Comparison of ENCODE assay signal across 9 cellular contexts in genomic region chr20:46552460-46553420, GRCh38. TPM values are rescaled to one million over a fixed set of nuclear protein-coding genes. Genes with fewer than 3 reads are reported as not detected.
A peak's percentile ranks its signal among the peaks of the same experiment; 100 is the strongest.
DNase-seq lines count a peak whose midpoint lies in the region; ATAC-seq and TF ChIP-seq lines count a peak whose summit lies in the region.
"Had no signal": no experiment of that assay in that cellular context is flagged by ENCODE, and none has a peak within 500 bp of the region (broad histone marks: within the 10 kb centered on the region; RNA-seq: fewer than 3 reads in every experiment).

No MANE protein-coding gene starts in this region.

- H3K27me3 ChIP-seq in BLaER1 treated with 17β-estradiol and CSF1 and Interleukin-3, amounts not matched to agents 10 nM and 100 nM = peaks cover 0 to 20% (median 0%) of the 10 kb centered on the region in 11 experiments; a peak in 4 of 22 replicates
- H3K27me3 ChIP-seq in HL-60 (ENCODE audit: insufficient read depth, poor library complexity, severe bottlenecking) (no peaks in the 10 kb centered on the region), SK-N-SH (ENCODE audit: insufficient read depth) (no peaks in the 10 kb centered on the region; the same call in 1 of the 2 replicates)

- intact Hi-C loops in activated T-helper 2 cell treated with anti-CD3 and anti-CD28 coated beads, Interferon-gamma antibody, Interleukin-2, Interleukin-4, amounts not matched to agents 10 μg/mL and 5 μg/mL and 100 μg/mL, durations not matched to agents 14 hours and 24 hours and 36 hours (cut with micrococcal nuclease) = loop anchor here (1.0 to 2.0 kb wide), 2 partner anchors 7 to 440 kb away; no protein-coding TSS in a partner anchor

- peak overlapping the region in 9 of 11 experiments; percentile 26 to 74 (median 64); a peak in 17 of 22 replicates for H3K9ac ChIP-seq in BLaER1 treated with 17β-estradiol and CSF1 and Interleukin-3, amounts not matched to agents 10 nM and 100 nM
- H3K9ac ChIP-seq in SK-N-SH = no peak overlapping the region

- 55% methylated on average over 4 of the region's 4 CpGs for WGBS in SK-N-SH (ENCODE audit: low lambda C conversion rate)

- peak overlapping the region; percentile 78 to 96 (median 87) for H3K4me2 ChIP-seq in BLaER1 treated with 17β-estradiol and CSF1 and Interleukin-3, amounts not matched to agents 10 nM and 100 nM
- no peak overlapping the region for H3K4me2 ChIP-seq in SK-N-SH

- TF ChIP-seq RAD21 in SK-N-SH (IDR thresholded peaks at IDR 0.05; ENCODE audit: low read length) = no peak

- peak overlapping the region in 6 of 10 experiments; percentile 6 to 38 (median 20); a peak in 6 of 20 replicates for H3K4me3 ChIP-seq in BLaER1 treated with 17β-estradiol and CSF1 and Interleukin-3, amounts not matched to agents 10 nM and 100 nM
- no peak overlapping the region for H3K4me3 ChIP-seq in HL-60 (replicated peaks; ENCODE audit: insufficient read depth, low read length)
- no peak overlapping the region for H3K4me3 ChIP-seq in SK-N-SH (ENCODE audit: low read depth in 2 of 2, low read length in 1 of 2)

- H3K27ac Mint-ChIP-seq in activated T-helper 2 cell treated with anti-CD3 and anti-CD28 coated beads, Interferon-gamma antibody, Interleukin-2, Interleukin-4, amounts not matched to agents 10 μg/mL and 5 μg/mL and 100 μg/mL, durations not matched to agents 14 hours and 24 hours and 36 hours = peak overlapping the region; percentile 90

- H3K79me2 ChIP-seq in SK-N-SH (ENCODE audit: insufficient read depth) = no peaks in the 10 kb centered on the region

- peak; percentile 50 to 55 for DNase-seq in HL-60 (ENCODE audit: low read depth in 1 of 2, low spot score in 1 of 2)
- DNase-seq in activated T-helper 2 cell treated with anti-CD3 and anti-CD28 coated beads, Interferon-gamma antibody, Interleukin-2, Interleukin-4, amounts not matched to agents 10 μg/mL and 5 μg/mL and 100 μg/mL, durations not matched to agents 14 hours and 24 hours and 36 hours (ENCODE audit: low spot score) = peak; percentile 48
- DNase-seq in NCI-H146 (lab: John Stamatoyannopoulos, UW) = no peak
- no peak for DNase-seq in SK-N-SH
- no peak for DNase-seq in SW 1271 (lab: John Stamatoyannopoulos, UW)
- no peak for DNase-seq in COR-L47 (lab: John Stamatoyannopoulos, UW)

- 0 out of 22 replicates have a peak, but pooled peaks cover 0 to 7% (median 0%) of the 10 kb centered on the region in 11 experiments for H4K20me1 ChIP-seq in BLaER1 treated with 17β-estradiol and CSF1 and Interleukin-3, amounts not matched to agents 10 nM and 100 nM
- H4K20me1 ChIP-seq in SK-N-SH (ENCODE audit: insufficient read depth) = no peaks in the 10 kb centered on the region

- no peak overlapping the region for H2AFZ ChIP-seq in SK-N-SH (ENCODE audit: low read depth)

- no peak for TF ChIP-seq CTCF in HL-60 (IDR thresholded peaks at IDR 0.05; ENCODE audit: insufficient read depth, low read length)
- no peak for TF ChIP-seq CTCF in SK-N-SH (IDR thresholded peaks at IDR 0.05)

- no peaks in the 10 kb centered on the region for H3K36me3 Mint-ChIP-seq in activated T-helper 2 cell treated with anti-CD3 and anti-CD28 coated beads, Interferon-gamma antibody, Interleukin-2, Interleukin-4, amounts not matched to agents 10 μg/mL and 5 μg/mL and 100 μg/mL, durations not matched to agents 14 hours and 24 hours and 36 hours (ENCODE audit: low read depth)

- H3K4me1 Mint-ChIP-seq in activated T-helper 2 cell treated with anti-CD3 and anti-CD28 coated beads, Interferon-gamma antibody, Interleukin-2, Interleukin-4, amounts not matched to agents 10 μg/mL and 5 μg/mL and 100 μg/mL, durations not matched to agents 14 hours and 24 hours and 36 hours (ENCODE audit: low read depth) = peaks cover 57% of the 10 kb centered on the region

- H3K9me3 ChIP-seq in BLaER1 treated with 17β-estradiol and CSF1 and Interleukin-3, amounts not matched to agents 10 nM and 100 nM (replicated peaks in 1 of 11) = no peaks in the 10 kb centered on the region
- no peaks in the 10 kb centered on the region for H3K9me3 ChIP-seq in SK-N-SH

- CTCF ChIA-PET in SK-N-SH (lab: Yijun Ruan, JAX) = interaction anchor here (1.2 to 4.1 kb wide), 3 partner anchors 9 to 13 kb away, joined by 3 to 25 read pairs (median 5); no protein-coding TSS in a partner anchor

- H3K36me3 ChIP-seq in BLaER1 treated with 17β-estradiol and CSF1 and Interleukin-3, amounts not matched to agents 10 nM and 100 nM = no peaks in the 10 kb centered on the region
- H3K36me3 ChIP-seq in SK-N-SH (replicated peaks in 1 of 2; ENCODE audit: control insufficient read depth in 1 of 2, insufficient read depth in 2 of 2, low read length in 1 of 2) = no peaks in the 10 kb centered on the region

- H3F3A ChIP-seq in SK-N-SH (replicated peaks; ENCODE audit: insufficient read depth) = no peaks in the 10 kb centered on the region

- POLR2A ChIA-PET in SK-N-SH (lab: Yijun Ruan, JAX) = interaction anchor here (0.6 to 0.8 kb wide), 2 partner anchors 136 to 141 kb away, joined by 5 read pairs; partner anchors contain the start of gene TP53RK

- peak overlapping the region; percentile 58 for H3K4me3 Mint-ChIP-seq in activated T-helper 2 cell treated with anti-CD3 and anti-CD28 coated beads, Interferon-gamma antibody, Interleukin-2, Interleukin-4, amounts not matched to agents 10 μg/mL and 5 μg/mL and 100 μg/mL, durations not matched to agents 14 hours and 24 hours and 36 hours (ENCODE audit: low read depth)

- peak; percentile 85 for ATAC-seq in GM19452 (IDR thresholded peaks at IDR 0.05; ENCODE audit: unreplicated experiment)

- no peak for TF ChIP-seq EP300 in SK-N-SH (IDR thresholded peaks at IDR 0.05; ENCODE audit: borderline replicate concordance in 1 of 2, low read depth in 1 of 2, low read length in 1 of 2)

- no peaks in the 10 kb centered on the region for H3K9me2 ChIP-seq in SK-N-SH

- H3K27ac ChIP-seq in BLaER1 treated with 17β-estradiol and CSF1 and Interleukin-3, amounts not matched to agents 10 nM and 100 nM = peak overlapping the region in 10 of 11 experiments; percentile 28 to 95 (median 78); a peak in 19 of 22 replicates
- H3K27ac ChIP-seq in HL-60 (replicated peaks) (no peak overlapping the region), SK-N-SH (ENCODE audit: low read depth in 2 of 2, low read length in 1 of 2) (no peak overlapping the region)

- no peaks in the 10 kb centered on the region for H3K27me3 Mint-ChIP-seq in activated T-helper 2 cell treated with anti-CD3 and anti-CD28 coated beads, Interferon-gamma antibody, Interleukin-2, Interleukin-4, amounts not matched to agents 10 μg/mL and 5 μg/mL and 100 μg/mL, durations not matched to agents 14 hours and 24 hours and 36 hours (ENCODE audit: low read depth)

- peaks cover 70 to 95% (median 91%) of the 10 kb centered on the region in 10 experiments for H3K4me1 ChIP-seq in BLaER1 treated with 17β-estradiol and CSF1 and Interleukin-3, amounts not matched to agents 10 nM and 100 nM
- peaks cover 0 to 4% of the 10 kb centered on the region in 2 experiments; a peak in 1 of 4 replicates for H3K4me1 ChIP-seq in SK-N-SH (ENCODE audit: control insufficient read depth in 1 of 2, insufficient read depth in 2 of 2, low read depth in 1 of 2, low read length in 1 of 2)

- no peaks in the 10 kb centered on the region for H3K9me3 Mint-ChIP-seq in activated T-helper 2 cell treated with anti-CD3 and anti-CD28 coated beads, Interferon-gamma antibody, Interleukin-2, Interleukin-4, amounts not matched to agents 10 μg/mL and 5 μg/mL and 100 μg/mL, durations not matched to agents 14 hours and 24 hours and 36 hours

TF ChIP-seq in SK-N-SH, 30 proteins besides CTCF, POLR2A, EP300 and RAD21 (continues in another document):
- TF ChIP-seq USF2 (IDR thresholded peaks at IDR 0.05; ENCODE audit: borderline replicate concordance, low read depth, low read length) = no peak
- no peak for TF ChIP-seq ZBTB33 (IDR thresholded peaks at IDR 0.05; ENCODE audit: borderline replicate concordance, low read depth)
- TF ChIP-seq USF1 (IDR thresholded peaks at IDR 0.05; ENCODE audit: borderline replicate concordance, low read depth) = no peak
- TF ChIP-seq MEF2A (IDR thresholded peaks at IDR 0.05; ENCODE audit: borderline replicate concordance, low read depth) = no peak

RNA-seq across cellular contexts. Expression of gene OCSTAMP, which starts 2.3 kb away (rescaled TPM):
- total RNA-seq in activated T-helper 2 cell treated with anti-CD3 and anti-CD28 coated beads, Interferon-gamma antibody, Interleukin-2, Interleukin-4, amounts not matched to agents 10 μg/mL and 5 μg/mL and 100 μg/mL, durations not matched to agents 14 hours and 24 hours and 36 hours = not detected in 2 replicates
- polyA plus RNA-seq in SK-N-SH (2012; rRNA removed) = not detected in 2 replicates
- polyA plus RNA-seq in SK-N-SH (2012; cell fraction: cytosol; rRNA removed) = not detected in 2 replicates
- not detected in 2 replicates for polyA plus RNA-seq in SK-N-SH (2012; cell fraction: nucleus; rRNA removed)
- total RNA-seq: myocyte had no signal

RNA-seq across cellular contexts. Expression of gene ZNF334, which starts 39.4 kb away (rescaled TPM):
- 1.2 and 1.4 TPM in 2 replicates for total RNA-seq in activated T-helper 2 cell treated with anti-CD3 and anti-CD28 coated beads, Interferon-gamma antibody, Interleukin-2, Interleukin-4, amounts not matched to agents 10 μg/mL and 5 μg/mL and 100 μg/mL, durations not matched to agents 14 hours and 24 hours and 36 hours
- polyA plus RNA-seq in SK-N-SH (2012; rRNA removed) = 4.5 and 5.5 TPM in 2 replicates
- polyA plus RNA-seq in SK-N-SH (2012; cell fraction: cytosol; rRNA removed) = 2.6 and 3.0 TPM in 2 replicates
- 17.1 and 27.2 TPM in 2 replicates for polyA plus RNA-seq in SK-N-SH (2012; cell fraction: nucleus; rRNA removed)
- total RNA-seq: myocyte had no signal

Comparison
In these comparisons a context has a peak if more than half of its experiments do, and no peak if none do; other contexts are left out.
1. H3K27ac ChIP-seq: peak in BLaER1 treated with 17β-estradiol and CSF1 and Interleukin-3, amounts not matched to agents 10 nM and 100 nM (10 of 11); none in HL-60 (single experiment) and SK-N-SH (0 of 2).
2. H3K4me3 ChIP-seq: peak in BLaER1 treated with 17β-estradiol and CSF1 and Interleukin-3, amounts not matched to agents 10 nM and 100 nM (6 of 10); none in HL-60 (single experiment) and SK-N-SH (0 of 2).
3. DNase-seq: peak in HL-60 (2 of 2) and activated T-helper 2 cell treated with anti-CD3 and anti-CD28 coated beads, Interferon-gamma antibody, Interleukin-2, Interleukin-4, amounts not matched to agents 10 μg/mL and 5 μg/mL and 100 μg/mL, durations not matched to agents 14 hours and 24 hours and 36 hours (single experiment); none in NCI-H146 (single experiment), SK-N-SH (single experiment), SW 1271 (0 of 2) and COR-L47 (single experiment).